In genomic region chr2:120867290-120868231, GRCh38 we compare ENCODE assay signal across 8 cellular contexts.
DNase-seq lines count a peak whose midpoint lies in the region; ATAC-seq, FAIRE-seq and TF ChIP-seq lines count a peak whose summit lies in the region.

No MANE protein-coding gene starts in this region.

- in situ Hi-C loops in K562 (cut with MboI): no loop called here

- 14% methylated on average over 37 of the region's 54 CpGs for WGBS in K562 (ENCODE audit: insufficient coverage, low coverage, missing lambda C conversion rate)
- WGBS in sigmoid colon, 2 donors: 11 to 23% methylated on average over 54 of the region's 54 CpGs

- CTCF ChIA-PET in K562 (lab: Yijun Ruan, JAX; ENCODE audit: low intra/inter-chr PET ratio): no interaction called here

- peak; percentile 28; the same call in 2 of the 3 replicates for ATAC-seq in K562
- ATAC-seq in GM19023 (IDR thresholded peaks at IDR 0.05; ENCODE audit: unreplicated experiment): no peak
- no peak for ATAC-seq in GM18873 (IDR thresholded peaks at IDR 0.05; ENCODE audit: low FRiP score, unreplicated experiment)
- ATAC-seq in HG03520 (IDR thresholded peaks at IDR 0.05; ENCODE audit: unreplicated experiment): no peak
- ATAC-seq in GM19463 (IDR thresholded peaks at IDR 0.05; ENCODE audit: unreplicated experiment): no peak

- TF ChIP-seq EP300 in K562 (IDR thresholded peaks at IDR 0.05; ENCODE audit: low read length) (no peak), sigmoid colon (IDR thresholded peaks at IDR 0.05) (no peak)

- TF ChIP-seq CTCF in K562 (IDR thresholded peaks at IDR 0.05 in 2 of 3, conservative IDR thresholded peaks at IDR 0.05 in 1 of 3; ENCODE audit: insufficient read depth in 2 of 3, low read depth in 1 of 3, low read length in 3 of 3) (no peak), sigmoid colon (IDR thresholded peaks at IDR 0.05) (no peak)

- no peak overlapping the region for H3K4me2 ChIP-seq in K562 (ENCODE audit: insufficient read depth, low read length)

- intact Hi-C loops in K562 (cut with micrococcal nuclease) (no loop called here), sigmoid colon (cut with DNase I) (loop anchor here (2.0 to 5.0 kb wide), 5 partner anchors 40 to 210 kb away; partner anchors contain the start of gene GLI2)

- H3K27ac ChIP-seq in K562 (ENCODE audit: extremely low read depth, low read depth, low read length): no peak overlapping the region
- H3K27ac ChIP-seq in iPS-18a (ENCODE audit: low read length): no peak overlapping the region
- peak overlapping the region; percentile 87 to 93 (median 90) for H3K27ac ChIP-seq in sigmoid colon

- no peaks in the 10 kb centered on the region for H4K20me1 ChIP-seq in K562 (replicated peaks; ENCODE audit: control insufficient read depth, insufficient read depth, low read length)

- no peaks in the 10 kb centered on the region for H3K27me3 ChIP-seq in H7 (ENCODE audit: control insufficient read depth, insufficient read depth, low read length)
- H3K27me3 ChIP-seq in K562 (ENCODE audit: control insufficient read depth in 2 of 2, insufficient read depth in 2 of 2, low read length in 2 of 2): peaks cover 30 to 65% of the 10 kb centered on the region in 2 experiments
- H3K27me3 ChIP-seq in iPS-18a (ENCODE audit: control insufficient read depth, insufficient read depth, low read length): peaks cover 11% of the 10 kb centered on the region
- H3K27me3 ChIP-seq in sigmoid colon: no peaks in the 10 kb centered on the region

- BruUV-seq in K562 (replicated peaks; lab: Mats Ljungman, UMichigan): no TSS peak

- H3K9me1 ChIP-seq in K562 (ENCODE audit: control insufficient read depth, insufficient read depth, low read length): peaks cover 4% of the 10 kb centered on the region

- FAIRE-seq in K562 (lab: Jason Lieb, UNC): no peak

- POLR2A ChIA-PET in K562 (lab: Yijun Ruan, JAX): interaction anchor here (0.5 to 1.2 kb wide), 4 partner anchors 12 to 1337 kb away, joined by 3 read pairs; no protein-coding TSS in a partner anchor

- peak overlapping the region in 1 of 2 experiments; percentile 69; a peak in 2 of 4 replicates for H3K9ac ChIP-seq in K562 (ENCODE audit: insufficient read depth in 1 of 2, low read depth in 2 of 2, low read length in 2 of 2)
- peak overlapping the region; percentile 11 for H3K9ac ChIP-seq in iPS-18a (ENCODE audit: low read length)

- H3K36me3 ChIP-seq in H7 (replicated peaks; ENCODE audit: control insufficient read depth, insufficient read depth, low read length) (no peaks in the 10 kb centered on the region), K562 (ENCODE audit: control insufficient read depth, insufficient read depth, low read length) (no peaks in the 10 kb centered on the region), iPS-18a (ENCODE audit: control insufficient read depth, low read depth, low read length) (no peaks in the 10 kb centered on the region), sigmoid colon (no peaks in the 10 kb centered on the region)

- H3K79me2 ChIP-seq in K562 (ENCODE audit: control insufficient read depth, insufficient read depth, low read length): no peaks in the 10 kb centered on the region

- H3K4me1 ChIP-seq in K562 (replicated peaks in 1 of 2; ENCODE audit: control insufficient read depth in 2 of 2, insufficient read depth in 2 of 2, low read length in 2 of 2): peaks cover 16 to 28% of the 10 kb centered on the region in 2 experiments; a peak in 4 of 5 replicates
- peaks cover 22% of the 10 kb centered on the region for H3K4me1 ChIP-seq in iPS-18a (ENCODE audit: control insufficient read depth, low read depth, low read length)
- H3K4me1 ChIP-seq in sigmoid colon: peaks cover 0 to 54% (median 44%) of the 10 kb centered on the region in 4 donors

- no peak overlapping the region; the same call in 1 of the 2 replicates for H2AFZ ChIP-seq in K562 (ENCODE audit: low read depth, low read length)

- H3K9me3 ChIP-seq in K562 (replicated peaks; ENCODE audit: control insufficient read depth, insufficient read depth, low read depth, low read length): no peaks in the 10 kb centered on the region
- H3K9me3 ChIP-seq in iPS-18a (ENCODE audit: control insufficient read depth, low read depth, low read length): no peaks in the 10 kb centered on the region
- no peaks in the 10 kb centered on the region for H3K9me3 ChIP-seq in sigmoid colon

- TF ChIP-seq POLR2A in K562 (conservative IDR thresholded peaks at IDR 0.05) (no peak), sigmoid colon (IDR thresholded peaks at IDR 0.05) (peak in 1 of 2 donors; percentile 18)

- no peak for TF ChIP-seq RAD21 in K562 (CRISPR knock-in tag; conservative IDR thresholded peaks at IDR 0.05 in 1 of 2, IDR thresholded peaks at IDR 0.05 in 1 of 2)

- H3K4me3 ChIP-seq in H7 (ENCODE audit: insufficient read depth, low read depth, low read length) (peak overlapping the region; percentile 12; the same call in 1 of the 2 replicates), K562 (no peak overlapping the region), iPS-18a (ENCODE audit: low read length) (peak overlapping the region; percentile 32), sigmoid colon (peak overlapping the region; percentile 35 to 51 (median 46))

- peak; percentile 87 for DNase-seq in H7
- DNase-seq in K562 (ENCODE audit: extremely low read depth in 1 of 4, low spot score in 3 of 4): peak; percentile 25 to 40 (median 32)
- DNase-seq in sigmoid colon: peak; percentile 93

TF ChIP-seq in K562, 482 proteins besides CTCF, POLR2A, EP300 and RAD21:
- TF ChIP-seq MAZ (CRISPR knock-in tag; conservative IDR thresholded peaks at IDR 0.05 in 1 of 2, IDR thresholded peaks at IDR 0.05 in 1 of 2) (0 out of 4 replicates have a peak, but pooled peaks of 1 of the 2 experiments have one; percentile 19), TCFL5 (CRISPR knock-in tag; conservative IDR thresholded peaks at IDR 0.05) (no peak), FOSL1 (tag; conservative IDR thresholded peaks at IDR 0.05) (peak; percentile 47)

Comparison
In these comparisons a context has a peak if more than half of its experiments do, and no peak if none do; other contexts are left out.
1. DNase-seq: peak in every context shown above with its lines; median percentile 93 in sigmoid colon; 87 in H7; 32 in K562.
2. H3K27ac ChIP-seq: peak in sigmoid colon (4 of 4); none in K562 (single experiment) and iPS-18a (single experiment).